ENCODE assay signal across 8 cellular contexts in genomic region chr14:32588448-32589320, GRCh38.
DNase-seq lines count a peak whose midpoint lies in the region; ATAC-seq, FAIRE-seq and TF ChIP-seq lines count a peak whose summit lies in the region.

No MANE protein-coding gene starts in this region.

- TF ChIP-seq CTCF in endothelial cell of umbilical vein (IDR thresholded peaks at IDR 0.05; ENCODE audit: extremely low read depth in 1 of 2, insufficient read depth in 1 of 2, low read depth in 1 of 2, low read length in 2 of 2) (peak; percentile 45 to 54), retinal pigment epithelial cell (conservative IDR thresholded peaks at IDR 0.05; ENCODE audit: low read depth, low read length) (peak; percentile 88)

- H3K27ac ChIP-seq in endothelial cell of umbilical vein (ENCODE audit: insufficient read depth, low read depth, low read length), result no peak overlapping the region

- H3K36me3 ChIP-seq in endothelial cell of umbilical vein (ENCODE audit: control insufficient read depth in 2 of 2, extremely low read depth in 1 of 2, insufficient read depth in 2 of 2, low read length in 2 of 2), result no peaks in the 10 kb centered on the region

- in situ Hi-C loops in ACHN (cut with HindIII; ENCODE audit: low pct_ligation_motif_present, low pct_unique_long_range_greater_than_20kb, low sequenced_read_pairs), result loop anchor here (25.0 kb wide), 1 partner anchor 399 kb away; no protein-coding TSS in a partner anchor

- H3K4me3 ChIP-seq in endothelial cell of umbilical vein (replicated peaks in 1 of 3; ENCODE audit: insufficient read depth in 1 of 3, low read depth in 1 of 3, low read length in 3 of 3) (no peak overlapping the region), retinal pigment epithelial cell (ENCODE audit: low read length) (no peak overlapping the region)

- POLR2A ChIA-PET in endothelial cell of umbilical vein (lab: Charles Lee), result no interaction called here

- H3K9ac ChIP-seq in endothelial cell of umbilical vein (replicated peaks; ENCODE audit: extremely low read depth, insufficient read depth, low read length), result no peak overlapping the region

- no peaks in the 10 kb centered on the region for H4K20me1 ChIP-seq in endothelial cell of umbilical vein (replicated peaks; ENCODE audit: control insufficient read depth, extremely low read depth, insufficient read depth, low read length)

- peak; percentile 55 for ATAC-seq in GM18508 (IDR thresholded peaks at IDR 0.05; ENCODE audit: insufficient read depth, unreplicated experiment)

- peak; percentile 79 for FAIRE-seq in endothelial cell of umbilical vein (lab: Jason Lieb, UNC)

- BruUV-seq in endothelial cell of umbilical vein (replicated peaks; lab: Mats Ljungman, UMichigan), result no TSS peak

- DNase-seq in ACHN (peak; percentile 50), NCI-H2029 (lab: John Stamatoyannopoulos, UW) (peak; percentile 79), endothelial cell of umbilical vein (ENCODE audit: low read depth, low spot score) (peak; percentile 36), retinal pigment epithelial cell (ENCODE audit: low read depth) (no peak), LoVo (ENCODE audit: low spot score) (no peak), anterior cingulate cortex (lab: John Stamatoyannopoulos, UW) (no peak), NCI-H1930 (lab: John Stamatoyannopoulos, UW) (no peak)

- dilution Hi-C loops in endothelial cell of umbilical vein (cut with MboI; ENCODE audit: extremely low pct_ligation_motif_present, low sequenced_read_pairs), result no loop called here

- no peak for TF ChIP-seq POLR2A in endothelial cell of umbilical vein (IDR thresholded peaks at IDR 0.05; ENCODE audit: low read depth, low read length)

- peaks cover 2 to 6% of the 10 kb centered on the region in 2 experiments for H3K27me3 ChIP-seq in endothelial cell of umbilical vein (ENCODE audit: control insufficient read depth in 2 of 2, insufficient read depth in 2 of 2, low read length in 2 of 2)

- intact Hi-C loops in endothelial cell of umbilical vein (cut with micrococcal nuclease), result loop anchor here (1.0 to 2.0 kb wide), 3 partner anchors 114 to 844 kb away; no protein-coding TSS in a partner anchor

- H3K9me1 ChIP-seq in endothelial cell of umbilical vein (replicated peaks; ENCODE audit: control insufficient read depth, extremely low read depth, insufficient read depth, low read length), result no peaks in the 10 kb centered on the region

- H3K79me2 ChIP-seq in endothelial cell of umbilical vein (ENCODE audit: control insufficient read depth, insufficient read depth, low read length), result no peaks in the 10 kb centered on the region

- no peaks in the 10 kb centered on the region for H3K9me3 ChIP-seq in endothelial cell of umbilical vein (replicated peaks; ENCODE audit: control insufficient read depth, insufficient read depth, low read length)

- H3K4me2 ChIP-seq in endothelial cell of umbilical vein (ENCODE audit: insufficient read depth, low read length), result no peak overlapping the region

- H2AFZ ChIP-seq in endothelial cell of umbilical vein (ENCODE audit: low read depth, low read length), result no peak overlapping the region

- no peaks in the 10 kb centered on the region for H3K4me1 ChIP-seq in endothelial cell of umbilical vein (ENCODE audit: control insufficient read depth, extremely low read depth, insufficient read depth, low read length)

- CTCF ChIA-PET in endothelial cell of umbilical vein (lab: Charles Lee), result interaction anchor here (0.7 to 2.7 kb wide), 11 partner anchors 29 to 1740 kb away, joined by 3 to 26 read pairs (median 3); no protein-coding TSS in a partner anchor

TF ChIP-seq in endothelial cell of umbilical vein, 7 proteins besides CTCF, POLR2A, EP300 and RAD21:
- TF ChIP-seq MYC (IDR thresholded peaks at IDR 0.05; ENCODE audit: low read depth, low read length) (no peak), JUN (IDR thresholded peaks at IDR 0.05; ENCODE audit: borderline replicate concordance, insufficient read depth, insufficient read length, low read depth) (no peak), GATA2 (IDR thresholded peaks at IDR 0.05; ENCODE audit: insufficient read depth, insufficient read length, low read depth, low read length) (no peak), POLR2AphosphoS5 (IDR thresholded peaks at IDR 0.05; ENCODE audit: insufficient read depth, low read depth, low read length) (no peak), FOS (IDR thresholded peaks at IDR 0.05; ENCODE audit: borderline replicate concordance, insufficient read depth, low read length) (no peak), EZH2 (IDR thresholded peaks at IDR 0.05; ENCODE audit: borderline replicate concordance, low read depth, low read length, severe bottlenecking) (no peak), MAX (IDR thresholded peaks at IDR 0.05; ENCODE audit: insufficient read depth, insufficient read length) (no peak)
TF ChIP-seq in endothelial cell of umbilical vein: peak in this region for 0.

Comparison
In these comparisons a context has a peak if more than half of its experiments do, and no peak if none do; other contexts are left out.
1. DNase-seq: peak in ACHN (single experiment), NCI-H2029 (single experiment) and endothelial cell of umbilical vein (single experiment); none in retinal pigment epithelial cell (single experiment), LoVo (single experiment), anterior cingulate cortex (0 of 58) and NCI-H1930 (0 of 2).